8 cellular contexts compared by ENCODE assay signal in genomic region chr10:14742815-14743214, GRCh38. TPM values are rescaled to one million over a fixed set of nuclear protein-coding genes. Genes with fewer than 3 reads are reported as not detected.
DNase-seq lines count a peak whose midpoint lies in the region; ATAC-seq and TF ChIP-seq lines count a peak whose summit lies in the region.

No MANE protein-coding gene starts in this region.

- H3K36me3 Mint-ChIP-seq in activated CD4-positive, alpha-beta T cell treated with anti-CD3 and anti-CD28 coated beads for 36 hours (ENCODE audit: low read depth): peaks cover 3% of the 10 kb centered on the region

- H3K27me3 Mint-ChIP-seq in activated CD4-positive, alpha-beta T cell treated with anti-CD3 and anti-CD28 coated beads for 36 hours: no peaks in the 10 kb centered on the region

- no peak for TF ChIP-seq POLR2A in thyroid gland (IDR thresholded peaks at IDR 0.05)

- H3K79me2 ChIP-seq in OCI-LY1 (ENCODE audit: insufficient read depth, low read length): no peaks in the 10 kb centered on the region

- H3K4me3 Mint-ChIP-seq in activated CD4-positive, alpha-beta T cell treated with anti-CD3 and anti-CD28 coated beads for 36 hours: peak overlapping the region; percentile 2

- H3K27me3 ChIP-seq in OCI-LY1 (ENCODE audit: insufficient read depth, low read length): no peaks in the 10 kb centered on the region
- H3K27me3 ChIP-seq in thyroid gland: no peaks in the 10 kb centered on the region

- H3K27ac Mint-ChIP-seq in activated CD4-positive, alpha-beta T cell treated with anti-CD3 and anti-CD28 coated beads for 36 hours: peak overlapping the region; percentile 78

- H3K4me1 Mint-ChIP-seq in activated CD4-positive, alpha-beta T cell treated with anti-CD3 and anti-CD28 coated beads for 36 hours: peaks cover 28% of the 10 kb centered on the region

- H3K27ac ChIP-seq in OCI-LY1 (ENCODE audit: low read depth, low read length, poor library complexity, severe bottlenecking): peak overlapping the region; percentile 98
- H3K27ac ChIP-seq in thyroid gland: no peak overlapping the region

- POLR2A ChIA-PET in activated CD4-positive, alpha-beta T cell treated with anti-CD3 and anti-CD28 coated beads for 36 hours (lab: Charles Lee): no interaction called here

- H3K9me3 ChIP-seq in OCI-LY1 (ENCODE audit: low read length) (no peaks in the 10 kb centered on the region; the same call in 1 of the 2 replicates), thyroid gland (no peaks in the 10 kb centered on the region)

- DNase-seq in activated CD4-positive, alpha-beta T cell treated with anti-CD3 and anti-CD28 coated beads for 36 hours: no peak
- no peak for DNase-seq in activated CD4-positive, alpha-beta T cell treated with anti-CD3 and anti-CD28 coated beads, Interleukin-2, amount 50 U/mL, for 48 hours
- peak; percentile 56 for DNase-seq in pons (ENCODE audit: low spot score)
- DNase-seq in thyroid gland: no peak
- no peak for DNase-seq in NCI-H446 (lab: John Stamatoyannopoulos, UW)
- DNase-seq in NCI-H69 (lab: John Stamatoyannopoulos, UW): no peak

- ATAC-seq in activated CD4-positive, alpha-beta T cell treated with anti-CD3 and anti-CD28 coated beads for 36 hours: peak; percentile 82
- peak; percentile 81 for ATAC-seq in HG02678 (IDR thresholded peaks at IDR 0.05; ENCODE audit: unreplicated experiment)

- peak overlapping the region; percentile 2; the same call in 1 of the 2 replicates for H3K9ac ChIP-seq in OCI-LY1 (ENCODE audit: low read length)

- H2AFZ ChIP-seq in OCI-LY1 (ENCODE audit: low read length): no peak overlapping the region

- CTCF ChIA-PET in activated CD4-positive, alpha-beta T cell treated with anti-CD3 and anti-CD28 coated beads for 36 hours (lab: Charles Lee): interaction anchor here (0.6 kb wide), 1 partner anchor 145 kb away, joined by 3 read pairs; no protein-coding TSS in a partner anchor

- 44 to 79% methylated on average over 3 of the region's 3 CpGs for WGBS in thyroid gland, 2 donors

- no peak overlapping the region for H3K4me3 ChIP-seq in OCI-LY1 (ENCODE audit: low read depth, low read length, poor library complexity, severe bottlenecking)
- H3K4me3 ChIP-seq in thyroid gland (replicated peaks in 1 of 3): no peak overlapping the region

- H3K4me1 ChIP-seq in OCI-LY1 (ENCODE audit: insufficient read depth, low read length, severe bottlenecking) (peaks cover 43% of the 10 kb centered on the region), thyroid gland (no peaks in the 10 kb centered on the region)

- H3K36me3 ChIP-seq in OCI-LY1 (ENCODE audit: insufficient read depth, low read length) (no peaks in the 10 kb centered on the region), thyroid gland (no peaks in the 10 kb centered on the region)

- intact Hi-C loops in activated CD4-positive, alpha-beta T cell treated with anti-CD3 and anti-CD28 coated beads for 36 hours (cut with DNase I, micrococcal nuclease): no loop called here
- intact Hi-C loops in thyroid gland (cut with DNase I): no loop called here

- 0 out of 2 replicates have a peak, but pooled peaks cover 6% of the 10 kb centered on the region for H3F3A ChIP-seq in OCI-LY1 (ENCODE audit: insufficient read depth, low read length)

- H3K4me2 ChIP-seq in OCI-LY1 (ENCODE audit: low read length): peak overlapping the region; percentile 44; the same call in 1 of the 2 replicates

- TF ChIP-seq CTCF in OCI-LY1 (IDR thresholded peaks at IDR 0.05; ENCODE audit: low read length): no peak
- no peak for TF ChIP-seq CTCF in thyroid gland (IDR thresholded peaks at IDR 0.05)

- H4K20me1 ChIP-seq in OCI-LY1 (ENCODE audit: insufficient read depth, low read length): no peaks in the 10 kb centered on the region

- H3K9me3 Mint-ChIP-seq in activated CD4-positive, alpha-beta T cell treated with anti-CD3 and anti-CD28 coated beads for 36 hours (ENCODE audit: low read depth): peaks cover 9% of the 10 kb centered on the region

- no peaks in the 10 kb centered on the region for H3K9me2 ChIP-seq in OCI-LY1 (ENCODE audit: low read depth, low read length)

RNA-seq across cellular contexts. Expression of gene FAM107B, which starts 31.9 kb away (rescaled TPM):
- 100 to 1,000 TPM; 126 to 148 TPM for total RNA-seq in activated CD4-positive, alpha-beta T cell treated with anti-CD3 and anti-CD28 coated beads for 36 hours
- 10 to 100 TPM; 12.3 to 41.3 (median 31.8) TPM for total RNA-seq in thyroid gland
